In the genomic region with DNA sequence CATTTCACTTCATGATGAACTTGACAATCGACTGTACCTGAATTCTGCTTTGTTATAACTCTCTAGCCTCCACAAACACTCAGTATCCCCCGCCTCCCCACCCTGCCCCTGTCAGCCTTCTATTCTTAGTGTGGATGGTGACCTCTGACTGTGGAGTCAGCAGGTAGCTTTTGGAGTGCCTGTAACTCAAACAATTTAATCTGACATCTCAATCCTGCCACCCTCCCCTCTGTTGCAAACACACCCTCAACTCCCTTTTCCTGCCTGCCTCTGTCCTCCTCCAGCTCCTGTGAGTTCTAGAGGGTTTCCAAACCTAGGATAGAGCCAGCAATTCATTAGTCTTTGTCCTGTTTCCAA, we compare ENCODE assay signal across 14 cellular contexts. TPM values are rescaled to one million over a fixed set of nuclear protein-coding genes. Genes with fewer than 3 reads are reported as not detected.
A peak's percentile ranks its signal among the peaks of the same experiment; 100 is the strongest.
DNase-seq lines count a peak whose midpoint lies in the region; ATAC-seq and TF ChIP-seq lines count a peak whose summit lies in the region.
"Had no signal": no experiment of that assay in that cellular context is flagged by ENCODE, and none has a peak within 500 bp of the region (broad histone marks: within the 10 kb centered on the region; RNA-seq: fewer than 3 reads in every experiment).

No MANE protein-coding gene starts in this region.

- peaks cover 13% of the 10 kb centered on the region for H4K20me1 ChIP-seq in smooth muscle cell (ENCODE audit: low read depth)

- no peak overlapping the region for H3K4me3 ChIP-seq in heart right ventricle
- no peak overlapping the region for H3K4me3 ChIP-seq in left lung
- no peak overlapping the region for H3K4me3 ChIP-seq in smooth muscle cell
- H3K4me3 ChIP-seq: lung, skin epidermis had no signal

- no peak overlapping the region for H3K4me3 Mint-ChIP-seq in glutamatergic neuron (ENCODE audit: unreplicated experiment)
- H3K4me3 Mint-ChIP-seq: CD8-positive, alpha-beta memory T cell had no signal

- H3K4me1 ChIP-seq in heart right ventricle (peaks cover 0 to 70% (median 34%) of the 10 kb centered on the region in 9 donors), left lung (peaks cover 7 to 11% of the 10 kb centered on the region in 2 donors), smooth muscle cell (ENCODE audit: low read depth) (peaks cover 5% of the 10 kb centered on the region)

- peaks cover 4% of the 10 kb centered on the region for H3K27me3 Mint-ChIP-seq in glutamatergic neuron (ENCODE audit: unreplicated experiment)

- H3K27me3 ChIP-seq in heart right ventricle (no peaks in the 10 kb centered on the region), left lung (no peaks in the 10 kb centered on the region), smooth muscle cell (ENCODE audit: low read depth) (no peaks in the 10 kb centered on the region)

- no peak overlapping the region for H3K27ac Mint-ChIP-seq in glutamatergic neuron (ENCODE audit: unreplicated experiment)
- H3K27ac Mint-ChIP-seq: CD8-positive, alpha-beta memory T cell had no signal

- DNase-seq in heart right ventricle (no peak), cardiac septum (ENCODE audit: low spot score) (no peak), left lung (no peak), smooth muscle cell (lab: John Stamatoyannopoulos, UW; ENCODE audit: unreplicated experiment) (no peak), glutamatergic neuron (no peak), NCI-H1930 (lab: John Stamatoyannopoulos, UW) (no peak), GM13977 (ENCODE audit: low spot score) (no peak)
- DNase-seq: activated gamma-delta T cell treated with Interleukin-2 at 50 U/mL for 16 hours; CD8-positive, alpha-beta memory T cell; stimulated activated naive CD4-positive, alpha-beta T cell treated with Interleukin-2 at 50 U/mL for 16 hours had no signal

- H3K27ac ChIP-seq in heart right ventricle, result peak overlapping the region in 5 of 10 donors; percentile 1 to 53 (median 33)
- peak overlapping the region; percentile 7 to 53 for H3K27ac ChIP-seq in left lung
- H3K27ac ChIP-seq in smooth muscle cell (ENCODE audit: low read depth), result peak overlapping the region; percentile 19

- peaks cover 8% of the 10 kb centered on the region for H3K79me2 ChIP-seq in smooth muscle cell (ENCODE audit: low read depth)

- H3F3A ChIP-seq in smooth muscle cell (ENCODE audit: low read depth), result no peaks in the 10 kb centered on the region

- no peak overlapping the region for H2AFZ ChIP-seq in smooth muscle cell (ENCODE audit: low read depth)

- intact Hi-C loops in heart right ventricle (cut with DNase I), result no loop called here
- intact Hi-C loops in cardiac septum (cut with DNase I), result no loop called here
- intact Hi-C loops in left lung (cut with DNase I), result no loop called here

- TF ChIP-seq CTCF in heart right ventricle (IDR thresholded peaks at IDR 0.05) (no peak), left lung (IDR thresholded peaks at IDR 0.05) (no peak), smooth muscle cell (IDR thresholded peaks at IDR 0.05; ENCODE audit: borderline replicate concordance, insufficient read depth, poor library complexity, severe bottlenecking) (no peak), glutamatergic neuron (IDR thresholded peaks at IDR 0.05; ENCODE audit: partially characterized antibody, unreplicated experiment) (no peak), GM13977 (IDR thresholded peaks at IDR 0.05; ENCODE audit: extremely low read depth, insufficient read depth, missing control alignments) (no peak)

- H3K36me3 ChIP-seq in heart right ventricle (peaks cover 0 to 8% (median 0%) of the 10 kb centered on the region in 9 donors), left lung (no peaks in the 10 kb centered on the region), smooth muscle cell (ENCODE audit: low read depth) (peaks cover 9% of the 10 kb centered on the region)

- H3K9me3 Mint-ChIP-seq in glutamatergic neuron (ENCODE audit: unreplicated experiment), result no peaks in the 10 kb centered on the region
- H3K9me3 Mint-ChIP-seq: CD8-positive, alpha-beta memory T cell had no signal

- H3K4me2 ChIP-seq in smooth muscle cell, result peak overlapping the region; percentile 54

- in situ Hi-C loops in GM13977 (cut with MboI; ENCODE audit: low pct_unique_long_range_greater_than_20kb, low sequenced_read_pairs, unreplicated experiment), result no loop called here

- WGBS in heart right ventricle, 2 donors, result 65% methylated on average over 2 of the region's 2 CpGs
- WGBS in smooth muscle cell (ENCODE audit: low lambda C conversion rate), result 100% methylated on average over 2 of the region's 2 CpGs

- ATAC-seq in heart right ventricle (peak; percentile 9 to 69 (median 36)), left lung (peak; percentile 72), HG02840 (IDR thresholded peaks at IDR 0.05; ENCODE audit: low FRiP score, unreplicated experiment) (no peak)
- ATAC-seq: HCT116 had no signal

- no peak overlapping the region for H3K9ac ChIP-seq in smooth muscle cell (ENCODE audit: low read depth)

- H3K9me3 ChIP-seq in heart right ventricle (no peaks in the 10 kb centered on the region), left lung (no peaks in the 10 kb centered on the region), smooth muscle cell (replicated peaks; ENCODE audit: low read depth) (no peaks in the 10 kb centered on the region)

- H3K36me3 Mint-ChIP-seq in glutamatergic neuron (ENCODE audit: unreplicated experiment), result no peaks in the 10 kb centered on the region
- H3K36me3 Mint-ChIP-seq: CD8-positive, alpha-beta memory T cell had no signal

- no peaks in the 10 kb centered on the region for H3K4me1 Mint-ChIP-seq in glutamatergic neuron (ENCODE audit: low read depth, unreplicated experiment)
- H3K4me1 Mint-ChIP-seq: CD8-positive, alpha-beta memory T cell had no signal

RNA-seq across cellular contexts. Expression of gene DAAM2, which starts 20.3 kb away (rescaled TPM):
- total RNA-seq in heart right ventricle (10 to 100 TPM in 9 of 10 donors, 1 to 10 TPM in 1; 7.7 to 25.9 (median 12.2) TPM), cardiac septum (10.4 TPM), left lung (10 to 100 TPM; 43.7 to 67.6 TPM), smooth muscle cell (26.5 and 29.8 TPM in 2 replicates), glutamatergic neuron (ENCODE audit: unreplicated experiment) (0.59 TPM)
- polyA plus RNA-seq in heart right ventricle (10 to 100 TPM in 1 of 2 donors, 1 to 10 TPM in 1; 6.0 to 16.3 TPM), smooth muscle cell (23.4 and 29.8 TPM in 2 replicates)
- total RNA-seq: CD8-positive, alpha-beta memory T cell had no signal
- polyA plus RNA-seq: CD8-positive, alpha-beta memory T cell had no signal
